Comparison of ENCODE assay signal across 10 cellular contexts in genomic region chr3:52021869-52022268, GRCh38. TPM values are rescaled to one million over a fixed set of nuclear protein-coding genes. Genes with fewer than 3 reads are reported as not detected.
DNase-seq lines count a peak whose midpoint lies in the region; ATAC-seq and TF ChIP-seq lines count a peak whose summit lies in the region.
"Had no signal": no experiment of that assay in that cellular context is flagged by ENCODE, and none has a peak within 500 bp of the region (broad histone marks: within the 10 kb centered on the region; RNA-seq: fewer than 3 reads in every experiment).

No MANE protein-coding gene starts in this region.

- TF ChIP-seq POLR2A in upper lobe of left lung (IDR thresholded peaks at IDR 0.05): no peak

- ATAC-seq in SK-N-SH treated with all-trans-retinoic acid at 6 μM for 48 hours (peak; percentile 6; the same call in 2 of the 3 replicates), upper lobe of left lung (ENCODE audit: low FRiP score in 2 of 2) (no peak), HG02973 (IDR thresholded peaks at IDR 0.05; ENCODE audit: unreplicated experiment) (no peak), GM19395 (IDR thresholded peaks at IDR 0.05; ENCODE audit: unreplicated experiment) (no peak)

- TF ChIP-seq EP300 in upper lobe of left lung (IDR thresholded peaks at IDR 0.05): no peak

- 40 to 67% methylated on average over 1 to 5 of the region's 5 CpGs for WGBS in upper lobe of left lung, 2 donors

- H3K4me1 ChIP-seq in right atrium auricular region (peaks cover 0 to 94% of the 10 kb centered on the region in 2 donors), upper lobe of left lung (peaks cover 15 to 42% (median 33%) of the 10 kb centered on the region in 4 donors)

- H3K27me3 ChIP-seq in right atrium auricular region (no peaks in the 10 kb centered on the region), upper lobe of left lung (no peaks in the 10 kb centered on the region)

- no peaks in the 10 kb centered on the region for H3K36me3 ChIP-seq in right atrium auricular region
- H3K36me3 ChIP-seq in upper lobe of left lung: no peaks in the 10 kb centered on the region

- TF ChIP-seq CTCF in right atrium auricular region (IDR thresholded peaks at IDR 0.05): no peak
- TF ChIP-seq CTCF in upper lobe of left lung (IDR thresholded peaks at IDR 0.05): no peak

- no peaks in the 10 kb centered on the region for H3K9me3 ChIP-seq in right atrium auricular region
- no peaks in the 10 kb centered on the region for H3K9me3 ChIP-seq in upper lobe of left lung

- H3K4me3 ChIP-seq in right atrium auricular region (no peak overlapping the region), upper lobe of left lung (no peak overlapping the region)

- peak overlapping the region; percentile 93 to 96 for H3K27ac ChIP-seq in right atrium auricular region
- H3K27ac ChIP-seq in upper lobe of left lung: peak overlapping the region in 3 of 4 donors; percentile 73 to 81 (median 79)

- DNase-seq in NCI-H1436 (lab: John Stamatoyannopoulos, UW) (peak; percentile 55), NCI-H1436 treated with DMSO at 0.1 percent for 48 hours (lab: John Stamatoyannopoulos, UW) (no peak), right atrium auricular region (ENCODE audit: low spot score) (no peak), upper lobe of left lung (no peak)
- no peak for DNase-seq in stimulated activated CD4-positive, alpha-beta T cell treated with anti-CD3 and anti-CD28 coated beads, Interleukin-4, amount 100 ng/mL, for 4 hours
- DNase-seq: activated CD4-positive, CD25-positive, alpha-beta regulatory T cell; activated naive CD8-positive, alpha-beta T cell treated with anti-CD3 and anti-CD28 coated beads for 36 hours had no signal

TF ChIP-seq in SK-N-SH treated with all-trans-retinoic acid at 6 μM for 48 hours, 23 proteins besides CTCF, POLR2A, EP300 and RAD21:
- TF ChIP-seq ZNF70 (CRISPR knock-in tag; IDR thresholded peaks at IDR 0.05) (no peak), ZC3H10 (CRISPR knock-in tag; IDR thresholded peaks at IDR 0.05) (no peak), PATZ1 (CRISPR knock-in tag; IDR thresholded peaks at IDR 0.05; ENCODE audit: borderline replicate concordance) (no peak), CREB5 (CRISPR knock-in tag; IDR thresholded peaks at IDR 0.05; ENCODE audit: low read depth) (no peak), TCF4 (CRISPR knock-in tag; IDR thresholded peaks at IDR 0.05; ENCODE audit: borderline replicate concordance) (no peak), RARB (CRISPR knock-in tag; IDR thresholded peaks at IDR 0.05) (no peak), CSRNP3 (CRISPR knock-in tag; IDR thresholded peaks at IDR 0.05) (no peak), OSR1 (CRISPR knock-in tag; IDR thresholded peaks at IDR 0.05) (no peak), ISL1 (CRISPR knock-in tag; IDR thresholded peaks at IDR 0.05) (no peak), TOX (CRISPR knock-in tag; IDR thresholded peaks at IDR 0.05; ENCODE audit: borderline replicate concordance) (no peak), ARNTL (CRISPR knock-in tag; IDR thresholded peaks at IDR 0.05; ENCODE audit: borderline replicate concordance, low read depth) (no peak), TSHZ2 (CRISPR knock-in tag; IDR thresholded peaks at IDR 0.05) (no peak), GLIS3 (CRISPR knock-in tag; IDR thresholded peaks at IDR 0.05) (no peak), CSDC2 (CRISPR knock-in tag; IDR thresholded peaks at IDR 0.05) (no peak)

RNA-seq across cellular contexts. Expression of gene RPL29, which starts 26.2 kb away (rescaled TPM):
- total RNA-seq in right atrium auricular region (1,000 to 10,000 TPM in 1 of 2 donors, 100 to 1,000 TPM in 1; 658 to 1,017 TPM), upper lobe of left lung (1,000 to 10,000 TPM in 1 of 6 donors, 100 to 1,000 TPM in 5; 306 to 1,159 (median 770) TPM)

RNA-seq across cellular contexts. Expression of gene DUSP7, which starts 34.5 kb away (rescaled TPM):
- total RNA-seq in right atrium auricular region: 10 to 100 TPM; 17.7 to 33.7 TPM
- total RNA-seq in upper lobe of left lung: 10 to 100 TPM; 24.1 to 49.1 (median 35.3) TPM

RNA-seq across cellular contexts. Expression of gene ACY1, which starts 38.5 kb away (rescaled TPM):
- total RNA-seq in right atrium auricular region: 10 to 100 TPM; 26.0 to 29.8 TPM
- 10 to 100 TPM; 17.4 to 65.0 (median 35.9) TPM for total RNA-seq in upper lobe of left lung

RNA-seq across cellular contexts. Expression of gene ABHD14A, which starts 47.0 kb away (rescaled TPM):
- 10 to 100 TPM; 21.0 to 31.3 TPM for total RNA-seq in right atrium auricular region
- 10 to 100 TPM; 15.7 to 44.5 (median 26.3) TPM for total RNA-seq in upper lobe of left lung

RNA-seq across cellular contexts. Expression of gene ABHD14B, which starts 48.0 kb away (rescaled TPM):
- 10 to 100 TPM; 15.6 to 20.9 TPM for total RNA-seq in right atrium auricular region
- 10 to 100 TPM; 35.6 to 62.6 (median 50.0) TPM for total RNA-seq in upper lobe of left lung
